In the genomic region with DNA sequence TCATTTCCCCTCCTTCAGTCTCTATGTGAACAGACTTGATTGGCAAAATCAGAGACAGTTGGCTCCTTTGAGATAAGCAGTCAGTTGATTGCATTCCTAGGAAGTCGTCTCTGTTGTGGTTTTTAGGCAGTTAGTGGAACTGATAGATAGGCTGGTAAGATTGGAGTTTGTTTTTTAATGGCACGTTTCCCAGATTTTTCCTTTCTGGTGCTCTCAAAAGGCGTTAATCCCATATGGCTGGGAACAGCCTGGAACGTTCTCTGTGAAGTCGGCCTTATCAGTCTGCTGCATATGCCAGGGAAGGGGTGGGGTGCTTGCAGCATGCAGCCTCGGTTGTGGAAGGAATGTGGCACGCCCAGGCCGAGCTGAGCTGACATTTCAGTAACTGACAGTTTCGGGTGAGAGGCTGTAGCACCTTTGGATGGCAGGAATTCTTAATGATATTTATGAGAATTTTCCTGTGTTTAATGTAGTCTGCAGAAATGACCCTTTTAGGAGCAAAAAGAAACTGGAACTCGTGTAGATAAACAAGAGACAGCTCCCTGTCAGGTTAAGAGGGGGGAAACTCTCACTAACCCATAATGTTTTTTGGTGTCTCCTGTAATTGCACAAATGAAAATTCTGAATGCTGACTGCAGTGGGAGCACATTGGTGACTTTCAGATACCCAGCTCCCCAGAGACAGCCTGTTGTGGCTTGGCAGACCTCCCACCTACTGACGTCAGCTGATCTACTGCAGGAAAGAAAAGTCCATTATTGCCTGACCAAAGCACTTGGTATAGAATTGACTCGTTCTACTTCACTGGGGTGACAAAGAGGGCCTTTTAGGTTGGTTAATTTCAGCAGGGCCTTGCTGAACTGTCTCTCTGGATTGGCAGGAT, we compare ENCODE assay signal across 7 cellular contexts. TPM values are rescaled to one million over a fixed set of nuclear protein-coding genes. Genes with fewer than 3 reads are reported as not detected.
DNase-seq lines count a peak whose midpoint lies in the region; ATAC-seq and TF ChIP-seq lines count a peak whose summit lies in the region.

No MANE protein-coding gene starts in this region.

- H3K27me3 Mint-ChIP-seq in natural killer cell (ENCODE audit: low read depth in 2 of 2): no peaks in the 10 kb centered on the region

- H3K9me3 ChIP-seq in esophagus squamous epithelium (no peaks in the 10 kb centered on the region), thoracic aorta (no peaks in the 10 kb centered on the region)

- H3K4me1 Mint-ChIP-seq in natural killer cell: peaks cover 24 to 26% of the 10 kb centered on the region in 2 donors

- H3K36me3 ChIP-seq in esophagus squamous epithelium (peaks cover 0 to 18% (median 7%) of the 10 kb centered on the region in 3 donors), thoracic aorta (no peaks in the 10 kb centered on the region)

- no peak overlapping the region for H3K4me3 Mint-ChIP-seq in natural killer cell

- H3K36me3 Mint-ChIP-seq in natural killer cell: no peaks in the 10 kb centered on the region

- H3K27ac Mint-ChIP-seq in natural killer cell: peak overlapping the region; percentile 30 to 70

- DNase-seq in NCI-H226: peak; percentile 98
- peak; percentile 49 for DNase-seq in activated T-cell treated with anti-CD3 and anti-CD28 coated beads for 48 hours (ENCODE audit: low read depth)
- no peak for DNase-seq in esophagus squamous epithelium (lab: John Stamatoyannopoulos, UW)
- DNase-seq in natural killer cell: no peak
- peak; percentile 59 for DNase-seq in thoracic aorta (ENCODE audit: low spot score)

- peak; percentile 60 for ATAC-seq in GM18505 (IDR thresholded peaks at IDR 0.05; ENCODE audit: unreplicated experiment)
- peak; percentile 66 for ATAC-seq in HG03064 (IDR thresholded peaks at IDR 0.05; ENCODE audit: low read depth, unreplicated experiment)
- ATAC-seq in natural killer cell: peak; percentile 49 to 79 (median 71)
- ATAC-seq in thoracic aorta (ENCODE audit: insufficient number of reproducible peaks, low FRiP score, low read depth): peak; percentile 44

- no peaks in the 10 kb centered on the region for H3K9me3 Mint-ChIP-seq in natural killer cell

- TF ChIP-seq POLR2A in GM18505 (IDR thresholded peaks at IDR 0.05; ENCODE audit: borderline replicate concordance, extremely low read depth, insufficient read depth, insufficient read length) (no peak), esophagus squamous epithelium (IDR thresholded peaks at IDR 0.05) (no peak)

- TF ChIP-seq CTCF in esophagus squamous epithelium (IDR thresholded peaks at IDR 0.05): peak in 1 of 6 experiments; percentile 18
- no peak for TF ChIP-seq CTCF in natural killer cell (IDR thresholded peaks at IDR 0.05)
- TF ChIP-seq CTCF in thoracic aorta (IDR thresholded peaks at IDR 0.05): no peak

- H3K27me3 ChIP-seq in esophagus squamous epithelium (no peaks in the 10 kb centered on the region), thoracic aorta (replicated peaks; ENCODE audit: insufficient read depth) (no peaks in the 10 kb centered on the region)

- peaks cover 35 to 72% (median 49%) of the 10 kb centered on the region in 3 donors for H3K4me1 ChIP-seq in esophagus squamous epithelium
- peaks cover 34 to 70% of the 10 kb centered on the region in 2 donors for H3K4me1 ChIP-seq in thoracic aorta (ENCODE audit: control insufficient read depth in 1 of 2, low read depth in 2 of 2)

- WGBS in esophagus squamous epithelium, 2 donors: 0 to 3% methylated on average over 12 of the region's 12 CpGs

- H3K27ac ChIP-seq in esophagus squamous epithelium (peak overlapping the region; percentile 72 to 80 (median 76)), thoracic aorta (peak overlapping the region; percentile 60 to 63)

- intact Hi-C loops in esophagus squamous epithelium (cut with DNase I): no loop called here
- intact Hi-C loops in natural killer cell (cut with micrococcal nuclease): no loop called here

- H3K4me3 ChIP-seq in esophagus squamous epithelium: peak overlapping the region in 1 of 4 donors; percentile 16
- H3K4me3 ChIP-seq in thoracic aorta: peak overlapping the region; percentile 40

RNA-seq across cellular contexts. Expression of gene SPTAN1, which starts 6.3 kb away (rescaled TPM):
- 100 to 1,000 TPM in 3 of 4 donors, 10 to 100 TPM in 1; 97.8 to 233 (median 160) TPM for total RNA-seq in esophagus squamous epithelium
- total RNA-seq in natural killer cell: 100 to 1,000 TPM; 301 to 420 (median 400) TPM
- 100 to 1,000 TPM; 324 to 348 TPM for total RNA-seq in thoracic aorta

RNA-seq across cellular contexts. Expression of gene GLE1, which starts 54.2 kb away (rescaled TPM):
- total RNA-seq in esophagus squamous epithelium (10 to 100 TPM; 21.4 to 31.2 (median 24.4) TPM), natural killer cell (10 to 100 TPM; 21.2 to 33.3 (median 23.3) TPM), thoracic aorta (10 to 100 TPM; 15.6 to 21.7 TPM)

Comparison
In these comparisons a context has a peak if more than half of its experiments do, and no peak if none do; other contexts are left out.
1. DNase-seq: peak in NCI-H226 (single experiment), activated T-cell treated with anti-CD3 and anti-CD28 coated beads for 48 hours (single experiment) and thoracic aorta (single experiment); none in esophagus squamous epithelium (single experiment) and natural killer cell (single experiment).
2. Peak in every context shown above with its lines, with median percentiles within 50 percentile points of each other: ATAC-seq.